ENCODE assay signal across 1 cellular context in genomic region chr3:15630646-15631350, GRCh38.
A peak's percentile ranks its signal among the peaks of the same experiment; 100 is the strongest.
TF ChIP-seq lines count a peak whose summit lies in the region.

No MANE protein-coding gene starts in this region.

TF ChIP-seq in SK-N-SH, 30 proteins besides CTCF, POLR2A, EP300 and RAD21 (continued from another document):
- TF ChIP-seq ZBTB33 (IDR thresholded peaks at IDR 0.05; ENCODE audit: borderline replicate concordance, low read depth), result no peak
- TF ChIP-seq PBX3 (IDR thresholded peaks at IDR 0.05), result peak; percentile 45
- no peak for TF ChIP-seq SIN3A (IDR thresholded peaks at IDR 0.05; ENCODE audit: borderline replicate concordance, low read depth, low read length)
- TF ChIP-seq RXRA (IDR thresholded peaks at IDR 0.05; ENCODE audit: borderline replicate concordance, low read depth), result no peak
- TF ChIP-seq IRF3 (IDR thresholded peaks at IDR 0.05; ENCODE audit: low read depth, low read length), result no peak
- TF ChIP-seq TAF1 (IDR thresholded peaks at IDR 0.05; ENCODE audit: borderline replicate concordance, low read depth, low read length), result no peak
- no peak for TF ChIP-seq FOXJ3 (CRISPR knock-in tag; IDR thresholded peaks at IDR 0.05)
- TF ChIP-seq GABPA (IDR thresholded peaks at IDR 0.05; ENCODE audit: low read depth), result no peak; the same call in 1 of the 2 replicates
- no peak for TF ChIP-seq RFX5 (IDR thresholded peaks at IDR 0.05; ENCODE audit: low read length)
- no peak for TF ChIP-seq MAX (IDR thresholded peaks at IDR 0.05; ENCODE audit: low read depth)
- TF ChIP-seq FOSL2 (IDR thresholded peaks at IDR 0.05; ENCODE audit: borderline replicate concordance, low read depth), result no peak
